Comparison of ENCODE assay signal across 8 cellular contexts in genomic region chr11:129750343-129751292, GRCh38.
DNase-seq lines count a peak whose midpoint lies in the region; ATAC-seq, FAIRE-seq and TF ChIP-seq lines count a peak whose summit lies in the region.

No MANE protein-coding gene starts in this region.

- TF ChIP-seq CTCF in D721Med (IDR thresholded peaks at IDR 0.05; ENCODE audit: insufficient read depth, missing control alignments) (peak; percentile 99), fibroblast of mammary gland (conservative IDR thresholded peaks at IDR 0.05; ENCODE audit: control insufficient read depth, insufficient read depth, low read depth, low read length) (peak; percentile 77), nephron (IDR thresholded peaks at IDR 0.05; ENCODE audit: unreplicated experiment in 3 of 3) (peak; percentile 100)

- peak overlapping the region; percentile 56 to 66 (median 62) for H3K4me3 Mint-ChIP-seq in nephron

- FAIRE-seq in D721Med (lab: Jason Lieb, UNC), result no peak

- H3K36me3 Mint-ChIP-seq in nephron (ENCODE audit: low read depth), result no peaks in the 10 kb centered on the region

- no peak overlapping the region for H3K4me3 ChIP-seq in fibroblast of mammary gland (ENCODE audit: control insufficient read depth, low read depth, low read length)

- peaks cover 14% of the 10 kb centered on the region for H3K9me3 Mint-ChIP-seq in nephron

- H3K27me3 Mint-ChIP-seq in nephron (ENCODE audit: low read depth), result peaks cover 39% of the 10 kb centered on the region

- DNase-seq in D721Med (ENCODE audit: insufficient read length, low spot score), result peak; percentile 16
- DNase-seq in HS-5 (ENCODE audit: low read depth), result peak; percentile 22
- peak; percentile 88 for DNase-seq in OCI-M1 (lab: John Stamatoyannopoulos, UW)
- DNase-seq in activated T-cell treated with anti-CD3 and anti-CD28 coated beads, Interleukin-2, amount 50 U/mL, for 48 hours, result peak; percentile 85 to 89
- DNase-seq in fibroblast of mammary gland (ENCODE audit: low read depth), result peak; percentile 70
- DNase-seq in stimulated activated naive CD4-positive, alpha-beta T cell treated with Interleukin-2 at 50 U/mL for 16 hours (lab: John Stamatoyannopoulos, UW), result peak; percentile 61

- peaks cover 38% of the 10 kb centered on the region for H3K4me1 Mint-ChIP-seq in nephron

- peak; percentile 93 for ATAC-seq in GM21360 (IDR thresholded peaks at IDR 0.05; ENCODE audit: unreplicated experiment)

- H3K27ac Mint-ChIP-seq in nephron, result peak overlapping the region in 2 of 3 experiments; percentile 31 to 38

Comparison
In these comparisons a context has a peak if more than half of its experiments do, and no peak if none do; other contexts are left out.
1. DNase-seq: peak in every context shown above with its lines; median percentile 88 in OCI-M1; 87 in activated T-cell treated with anti-CD3 and anti-CD28 coated beads, Interleukin-2, amount 50 U/mL, for 48 hours; 70 in fibroblast of mammary gland; 61 in stimulated activated naive CD4-positive, alpha-beta T cell treated with Interleukin-2 at 50 U/mL for 16 hours; 22 in HS-5; 16 in D721Med.